8 cellular contexts compared by ENCODE assay signal in genomic region chr5:87340716-87341115, GRCh38.
A peak's percentile ranks its signal among the peaks of the same experiment; 100 is the strongest.
DNase-seq lines count a peak whose midpoint lies in the region; ATAC-seq and TF ChIP-seq lines count a peak whose summit lies in the region.

No MANE protein-coding gene starts in this region.

- H3K4me3 ChIP-seq in CD4-positive, CD25-positive, alpha-beta regulatory T cell (ENCODE audit: low read depth, low read length), result peak overlapping the region; percentile 81

- no peaks in the 10 kb centered on the region for H3K27me3 ChIP-seq in CD4-positive, CD25-positive, alpha-beta regulatory T cell (ENCODE audit: control insufficient read depth, insufficient read depth, low read length)

- H3K27me3 Mint-ChIP-seq in CD4-positive, CD25-positive, alpha-beta regulatory T cell, result no peaks in the 10 kb centered on the region
- no peaks in the 10 kb centered on the region for H3K27me3 Mint-ChIP-seq in activated naive CD8-positive, alpha-beta T cell treated with anti-CD3 and anti-CD28 coated beads, Interleukin-2, amount 50 U/mL, for 24 hours
- no peaks in the 10 kb centered on the region for H3K27me3 Mint-ChIP-seq in glutamatergic neuron (ENCODE audit: unreplicated experiment)

- TF ChIP-seq CTCF in glutamatergic neuron (IDR thresholded peaks at IDR 0.05; ENCODE audit: partially characterized antibody, unreplicated experiment), result no peak

- peaks cover 30% of the 10 kb centered on the region for H3K36me3 Mint-ChIP-seq in CD4-positive, CD25-positive, alpha-beta regulatory T cell
- H3K36me3 Mint-ChIP-seq in activated naive CD8-positive, alpha-beta T cell treated with anti-CD3 and anti-CD28 coated beads, Interleukin-2, amount 50 U/mL, for 24 hours (ENCODE audit: low read depth), result peaks cover 53% of the 10 kb centered on the region
- H3K36me3 Mint-ChIP-seq in glutamatergic neuron (ENCODE audit: unreplicated experiment), result peaks cover 4% of the 10 kb centered on the region

- peaks cover 0 to 3% (median 0%) of the 10 kb centered on the region in 7 donors for H3K9me3 Mint-ChIP-seq in CD4-positive, CD25-positive, alpha-beta regulatory T cell
- H3K9me3 Mint-ChIP-seq in activated naive CD8-positive, alpha-beta T cell treated with anti-CD3 and anti-CD28 coated beads, Interleukin-2, amount 50 U/mL, for 24 hours, result no peaks in the 10 kb centered on the region
- H3K9me3 Mint-ChIP-seq in glutamatergic neuron (ENCODE audit: unreplicated experiment), result no peaks in the 10 kb centered on the region

- peaks cover 34% of the 10 kb centered on the region for H3K36me3 ChIP-seq in CD4-positive, CD25-positive, alpha-beta regulatory T cell (ENCODE audit: control insufficient read depth, insufficient read depth, low read length)

- peak; percentile 89 to 94 for ATAC-seq in CD4-positive, CD25-positive, alpha-beta regulatory T cell (ENCODE audit: low read depth in 2 of 2)
- ATAC-seq in GM19395 (IDR thresholded peaks at IDR 0.05; ENCODE audit: unreplicated experiment), result peak; percentile 100
- ATAC-seq in HG03280 (IDR thresholded peaks at IDR 0.05; ENCODE audit: unreplicated experiment), result peak; percentile 100
- ATAC-seq in activated naive CD8-positive, alpha-beta T cell treated with anti-CD3 and anti-CD28 coated beads, Interleukin-2, amount 50 U/mL, for 24 hours, result peak; percentile 94

- DNase-seq in CD4-positive, CD25-positive, alpha-beta regulatory T cell, result peak in 2 of 3 donors; percentile 70 to 83
- no peak for DNase-seq in activated naive CD8-positive, alpha-beta T cell treated with anti-CD3 and anti-CD28 coated beads, Interleukin-2, amount 50 U/mL, for 24 hours
- DNase-seq in NCI-H1417 (lab: John Stamatoyannopoulos, UW) (no peak), glutamatergic neuron (no peak), NCI-H1436 treated with DMSO at 0.1 percent for 48 hours (lab: John Stamatoyannopoulos, UW) (no peak)
- DNase-seq in stimulated activated CD4-positive, alpha-beta T cell treated with anti-CD3 and anti-CD28 coated beads, Interleukin-4, amount 100 ng/mL, for 4 hours, result no peak

- H3K4me1 Mint-ChIP-seq in CD4-positive, CD25-positive, alpha-beta regulatory T cell, result peaks cover 24 to 38% (median 27%) of the 10 kb centered on the region in 4 donors
- peaks cover 23% of the 10 kb centered on the region for H3K4me1 Mint-ChIP-seq in activated naive CD8-positive, alpha-beta T cell treated with anti-CD3 and anti-CD28 coated beads, Interleukin-2, amount 50 U/mL, for 24 hours
- H3K4me1 Mint-ChIP-seq in glutamatergic neuron (ENCODE audit: low read depth, unreplicated experiment), result no peaks in the 10 kb centered on the region

- H3K27ac Mint-ChIP-seq in CD4-positive, CD25-positive, alpha-beta regulatory T cell, result peak overlapping the region; percentile 48 to 99 (median 52)
- H3K27ac Mint-ChIP-seq in activated naive CD8-positive, alpha-beta T cell treated with anti-CD3 and anti-CD28 coated beads, Interleukin-2, amount 50 U/mL, for 24 hours, result peak overlapping the region; percentile 80
- H3K27ac Mint-ChIP-seq in glutamatergic neuron (ENCODE audit: unreplicated experiment), result no peak overlapping the region

- peaks cover 7% of the 10 kb centered on the region for H3K4me1 ChIP-seq in CD4-positive, CD25-positive, alpha-beta regulatory T cell (ENCODE audit: control insufficient read depth, insufficient read depth, low read length, poor library complexity, severe bottlenecking)

- H3K27ac ChIP-seq in CD4-positive, CD25-positive, alpha-beta regulatory T cell (ENCODE audit: insufficient read depth, low read length, poor library complexity, severe bottlenecking), result peak overlapping the region; percentile 66

- H3K4me3 Mint-ChIP-seq in CD4-positive, CD25-positive, alpha-beta regulatory T cell, result peak overlapping the region; percentile 23 to 76 (median 62)
- peak overlapping the region; percentile 55 for H3K4me3 Mint-ChIP-seq in activated naive CD8-positive, alpha-beta T cell treated with anti-CD3 and anti-CD28 coated beads, Interleukin-2, amount 50 U/mL, for 24 hours
- no peak overlapping the region for H3K4me3 Mint-ChIP-seq in glutamatergic neuron (ENCODE audit: unreplicated experiment)

- H3K9me3 ChIP-seq in CD4-positive, CD25-positive, alpha-beta regulatory T cell (ENCODE audit: control insufficient read depth in 2 of 2, low read length in 2 of 2), result no peaks in the 10 kb centered on the region

Comparison
In these comparisons a context has a peak if more than half of its experiments do, and no peak if none do; other contexts are left out.
1. DNase-seq: peak in CD4-positive, CD25-positive, alpha-beta regulatory T cell (2 of 3); none in activated naive CD8-positive, alpha-beta T cell treated with anti-CD3 and anti-CD28 coated beads, Interleukin-2, amount 50 U/mL, for 24 hours (single experiment), NCI-H1417 (0 of 3), glutamatergic neuron (single experiment), stimulated activated CD4-positive, alpha-beta T cell treated with anti-CD3 and anti-CD28 coated beads, Interleukin-4, amount 100 ng/mL, for 4 hours (0 of 2) and NCI-H1436 treated with DMSO at 0.1 percent for 48 hours (single experiment).
2. Peak in every context shown above with its lines, with median percentiles within 50 percentile points of each other: ATAC-seq.